Comparison of ENCODE assay signal across 8 cellular contexts in the genomic region with DNA sequence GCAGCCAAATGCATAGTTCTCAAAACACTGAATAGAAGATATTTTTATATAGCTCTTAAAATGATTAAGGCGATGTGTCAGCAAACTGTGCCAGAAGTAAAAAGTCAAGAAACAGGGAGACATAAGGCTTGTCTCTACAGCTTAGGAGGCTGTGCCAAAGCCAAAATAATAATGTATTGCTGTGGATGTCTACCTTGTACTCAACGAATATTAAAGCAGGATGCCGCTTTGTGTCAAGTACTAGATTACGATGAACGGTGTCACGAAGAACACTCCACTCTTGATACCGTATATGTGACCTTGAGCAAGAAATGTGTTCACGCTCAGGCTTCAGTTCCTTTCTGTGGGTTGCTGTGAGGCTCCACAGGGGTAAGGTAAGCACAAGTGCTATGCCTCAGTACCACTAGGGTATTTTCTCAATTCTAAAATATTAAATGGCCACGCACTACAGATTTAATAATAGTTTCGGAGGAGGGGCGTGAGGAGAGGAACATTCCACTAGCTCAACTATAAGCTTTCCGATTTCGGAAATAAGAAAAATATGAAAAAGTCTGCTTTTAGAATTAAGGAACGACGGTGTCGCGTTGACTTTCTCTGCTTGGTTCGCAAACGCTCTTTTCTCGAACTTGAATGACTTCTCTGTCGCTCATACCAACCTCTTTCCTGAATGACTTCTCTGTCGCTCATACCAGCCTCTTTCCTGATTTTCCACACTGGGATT. TPM values are rescaled to one million over a fixed set of nuclear protein-coding genes. Genes with fewer than 3 reads are reported as not detected.
DNase-seq lines count a peak whose midpoint lies in the region; ATAC-seq and TF ChIP-seq lines count a peak whose summit lies in the region.

No MANE protein-coding gene starts in this region.

- peak overlapping the region; percentile 50 to 75 (median 60) for H3K27ac ChIP-seq in thyroid gland

- ATAC-seq in GM21381 (IDR thresholded peaks at IDR 0.05; ENCODE audit: unreplicated experiment) (peak; percentile 56), HG03565 (IDR thresholded peaks at IDR 0.05; ENCODE audit: unreplicated experiment) (peak; percentile 51)

- H3K4me1 Mint-ChIP-seq in chondrocyte (ENCODE audit: low read depth): peaks cover 40% of the 10 kb centered on the region

- no peak overlapping the region for H3K4me3 Mint-ChIP-seq in chondrocyte (ENCODE audit: unreplicated experiment)

- intact Hi-C loops in thyroid gland (cut with DNase I): loop anchor here (10.0 kb wide), 2 partner anchors 152 to 218 kb away; partner anchors contain the start of genes ELMOD2 and MAML3

- no peaks in the 10 kb centered on the region for H3K9me3 Mint-ChIP-seq in chondrocyte (ENCODE audit: low read depth)

- H3K36me3 ChIP-seq in thyroid gland: no peaks in the 10 kb centered on the region

- WGBS in thyroid gland, 2 donors: 1 to 2% methylated on average over 22 of the region's 22 CpGs

- no peaks in the 10 kb centered on the region for H3K9me3 ChIP-seq in thyroid gland

- H3K27me3 Mint-ChIP-seq in chondrocyte (ENCODE audit: low read depth): no peaks in the 10 kb centered on the region

- no peak overlapping the region for H3K27ac Mint-ChIP-seq in chondrocyte (ENCODE audit: unreplicated experiment)

- TF ChIP-seq CTCF in chondrocyte (IDR thresholded peaks at IDR 0.05): peak; percentile 65
- peak in 5 of 6 experiments; percentile 18 to 46 (median 30) for TF ChIP-seq CTCF in thyroid gland (IDR thresholded peaks at IDR 0.05)

- no peaks in the 10 kb centered on the region for H3K27me3 ChIP-seq in thyroid gland

- H3K4me1 ChIP-seq in thyroid gland: peaks cover 9 to 14% of the 10 kb centered on the region in 2 donors

- H3K36me3 Mint-ChIP-seq in chondrocyte (ENCODE audit: low read depth): no peaks in the 10 kb centered on the region

- DNase-seq in GF-D8 (lab: John Stamatoyannopoulos, UW) (peak; percentile 54), T follicular helper cell (ENCODE audit: low read depth) (peak; percentile 6), chondrocyte (ENCODE audit: low spot score) (no peak), medulla oblongata (ENCODE audit: extremely low spot score) (peak; percentile 23), thyroid gland (peak; percentile 6 to 7), DMS153 treated with DMSO at 0.1 percent for 48 hours (lab: John Stamatoyannopoulos, UW; ENCODE audit: unreplicated experiment) (no peak)

- no peak for TF ChIP-seq POLR2A in thyroid gland (IDR thresholded peaks at IDR 0.05)

- H3K4me3 ChIP-seq in thyroid gland (replicated peaks in 1 of 3): peak overlapping the region; percentile 29 to 50 (median 32)

RNA-seq across cellular contexts. Expression of gene SCOC, which starts 0.7 kb away (rescaled TPM):
- 55.0 to 63.8 TPM (median 56.0 TPM) in 3 replicates for total RNA-seq in chondrocyte
- 10 to 100 TPM; 62.0 to 71.4 (median 66.0) TPM for total RNA-seq in thyroid gland

RNA-seq across cellular contexts. Expression of gene CLGN, which starts 54.7 kb away (rescaled TPM):
- 0.41 to 0.89 TPM (median 0.60 TPM) in 3 replicates for total RNA-seq in chondrocyte
- total RNA-seq in thyroid gland: under 1 TPM in 3 of 4 donors, not detected in 1; 0.11 to 0.39 (median 0.13) TPM

Comparison
In these comparisons a context has a peak if more than half of its experiments do, and no peak if none do; other contexts are left out.
1. DNase-seq: peak in GF-D8 (single experiment), T follicular helper cell (single experiment), medulla oblongata (single experiment) and thyroid gland (2 of 2); none in chondrocyte (single experiment) and DMS153 treated with DMSO at 0.1 percent for 48 hours (single experiment).